2 cellular contexts compared by ENCODE assay signal in the genomic region with DNA sequence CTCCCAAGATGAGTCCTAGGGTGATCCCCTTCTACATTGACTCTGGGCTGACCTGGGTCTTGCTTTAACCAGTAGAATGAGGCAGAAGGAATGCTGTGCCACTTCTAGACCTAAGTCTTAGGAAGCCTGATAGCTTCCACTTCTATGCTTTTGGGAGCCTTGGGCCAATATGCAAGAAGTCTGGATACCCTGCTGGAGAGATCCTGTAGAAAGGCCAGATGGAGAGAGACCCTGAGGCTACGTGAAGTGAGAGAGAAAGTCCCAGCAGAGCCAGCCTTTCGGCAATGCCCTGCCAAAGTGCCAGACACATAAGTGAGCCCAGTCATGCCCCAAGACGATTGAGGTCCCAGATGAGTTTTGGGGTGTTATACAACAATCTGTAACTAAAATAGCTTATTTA.
TF ChIP-seq lines count a peak whose summit lies in the region.

No MANE protein-coding gene starts in this region.

TF ChIP-seq in GM23338, 12 proteins besides CTCF, POLR2A, EP300 and RAD21 (continued from another document):
- TF ChIP-seq, protein P1, sequence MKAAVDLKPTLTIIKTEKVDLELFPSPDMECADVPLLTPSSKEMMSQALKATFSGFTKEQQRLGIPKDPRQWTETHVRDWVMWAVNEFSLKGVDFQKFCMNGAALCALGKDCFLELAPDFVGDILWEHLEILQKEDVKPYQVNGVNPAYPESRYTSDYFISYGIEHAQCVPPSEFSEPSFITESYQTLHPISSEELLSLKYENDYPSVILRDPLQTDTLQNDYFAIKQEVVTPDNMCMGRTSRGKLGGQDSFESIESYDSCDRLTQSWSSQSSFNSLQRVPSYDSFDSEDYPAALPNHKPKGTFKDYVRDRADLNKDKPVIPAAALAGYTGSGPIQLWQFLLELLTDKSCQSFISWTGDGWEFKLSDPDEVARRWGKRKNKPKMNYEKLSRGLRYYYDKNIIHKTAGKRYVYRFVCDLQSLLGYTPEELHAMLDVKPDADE (IDR thresholded peaks at IDR 0.05): no peak
- no peak for TF ChIP-seq CREB1 (CRISPR knock-in tag; IDR thresholded peaks at IDR 0.05; ENCODE audit: low read depth)
- TF ChIP-seq, protein P2, sequence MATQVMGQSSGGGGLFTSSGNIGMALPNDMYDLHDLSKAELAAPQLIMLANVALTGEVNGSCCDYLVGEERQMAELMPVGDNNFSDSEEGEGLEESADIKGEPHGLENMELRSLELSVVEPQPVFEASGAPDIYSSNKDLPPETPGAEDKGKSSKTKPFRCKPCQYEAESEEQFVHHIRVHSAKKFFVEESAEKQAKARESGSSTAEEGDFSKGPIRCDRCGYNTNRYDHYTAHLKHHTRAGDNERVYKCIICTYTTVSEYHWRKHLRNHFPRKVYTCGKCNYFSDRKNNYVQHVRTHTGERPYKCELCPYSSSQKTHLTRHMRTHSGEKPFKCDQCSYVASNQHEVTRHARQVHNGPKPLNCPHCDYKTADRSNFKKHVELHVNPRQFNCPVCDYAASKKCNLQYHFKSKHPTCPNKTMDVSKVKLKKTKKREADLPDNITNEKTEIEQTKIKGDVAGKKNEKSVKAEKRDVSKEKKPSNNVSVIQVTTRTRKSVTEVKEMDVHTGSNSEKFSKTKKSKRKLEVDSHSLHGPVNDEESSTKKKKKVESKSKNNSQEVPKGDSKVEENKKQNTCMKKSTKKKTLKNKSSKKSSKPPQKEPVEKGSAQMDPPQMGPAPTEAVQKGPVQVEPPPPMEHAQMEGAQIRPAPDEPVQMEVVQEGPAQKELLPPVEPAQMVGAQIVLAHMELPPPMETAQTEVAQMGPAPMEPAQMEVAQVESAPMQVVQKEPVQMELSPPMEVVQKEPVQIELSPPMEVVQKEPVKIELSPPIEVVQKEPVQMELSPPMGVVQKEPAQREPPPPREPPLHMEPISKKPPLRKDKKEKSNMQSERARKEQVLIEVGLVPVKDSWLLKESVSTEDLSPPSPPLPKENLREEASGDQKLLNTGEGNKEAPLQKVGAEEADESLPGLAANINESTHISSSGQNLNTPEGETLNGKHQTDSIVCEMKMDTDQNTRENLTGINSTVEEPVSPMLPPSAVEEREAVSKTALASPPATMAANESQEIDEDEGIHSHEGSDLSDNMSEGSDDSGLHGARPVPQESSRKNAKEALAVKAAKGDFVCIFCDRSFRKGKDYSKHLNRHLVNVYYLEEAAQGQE (IDR thresholded peaks at IDR 0.05; ENCODE audit: unreplicated experiment): no peak
- no peak for TF ChIP-seq NANOG (IDR thresholded peaks at IDR 0.05; ENCODE audit: borderline replicate concordance)
- no peak for TF ChIP-seq POLR2AphosphoS5 (IDR thresholded peaks at IDR 0.05; ENCODE audit: low read depth)
- TF ChIP-seq ZNF114 (CRISPR knock-in tag; IDR thresholded peaks at IDR 0.05): no peak
- TF ChIP-seq ZNF331 (CRISPR knock-in tag; IDR thresholded peaks at IDR 0.05; ENCODE audit: low read depth): no peak
- TF ChIP-seq JUNB (IDR thresholded peaks at IDR 0.05; ENCODE audit: unreplicated experiment): no peak
- TF ChIP-seq STAT1 (IDR thresholded peaks at IDR 0.05; ENCODE audit: unreplicated experiment): no peak

TF ChIP-seq in GM12878, 131 proteins besides CTCF, POLR2A, EP300 and RAD21 (continued from another document):
- TF ChIP-seq, protein P3, sequence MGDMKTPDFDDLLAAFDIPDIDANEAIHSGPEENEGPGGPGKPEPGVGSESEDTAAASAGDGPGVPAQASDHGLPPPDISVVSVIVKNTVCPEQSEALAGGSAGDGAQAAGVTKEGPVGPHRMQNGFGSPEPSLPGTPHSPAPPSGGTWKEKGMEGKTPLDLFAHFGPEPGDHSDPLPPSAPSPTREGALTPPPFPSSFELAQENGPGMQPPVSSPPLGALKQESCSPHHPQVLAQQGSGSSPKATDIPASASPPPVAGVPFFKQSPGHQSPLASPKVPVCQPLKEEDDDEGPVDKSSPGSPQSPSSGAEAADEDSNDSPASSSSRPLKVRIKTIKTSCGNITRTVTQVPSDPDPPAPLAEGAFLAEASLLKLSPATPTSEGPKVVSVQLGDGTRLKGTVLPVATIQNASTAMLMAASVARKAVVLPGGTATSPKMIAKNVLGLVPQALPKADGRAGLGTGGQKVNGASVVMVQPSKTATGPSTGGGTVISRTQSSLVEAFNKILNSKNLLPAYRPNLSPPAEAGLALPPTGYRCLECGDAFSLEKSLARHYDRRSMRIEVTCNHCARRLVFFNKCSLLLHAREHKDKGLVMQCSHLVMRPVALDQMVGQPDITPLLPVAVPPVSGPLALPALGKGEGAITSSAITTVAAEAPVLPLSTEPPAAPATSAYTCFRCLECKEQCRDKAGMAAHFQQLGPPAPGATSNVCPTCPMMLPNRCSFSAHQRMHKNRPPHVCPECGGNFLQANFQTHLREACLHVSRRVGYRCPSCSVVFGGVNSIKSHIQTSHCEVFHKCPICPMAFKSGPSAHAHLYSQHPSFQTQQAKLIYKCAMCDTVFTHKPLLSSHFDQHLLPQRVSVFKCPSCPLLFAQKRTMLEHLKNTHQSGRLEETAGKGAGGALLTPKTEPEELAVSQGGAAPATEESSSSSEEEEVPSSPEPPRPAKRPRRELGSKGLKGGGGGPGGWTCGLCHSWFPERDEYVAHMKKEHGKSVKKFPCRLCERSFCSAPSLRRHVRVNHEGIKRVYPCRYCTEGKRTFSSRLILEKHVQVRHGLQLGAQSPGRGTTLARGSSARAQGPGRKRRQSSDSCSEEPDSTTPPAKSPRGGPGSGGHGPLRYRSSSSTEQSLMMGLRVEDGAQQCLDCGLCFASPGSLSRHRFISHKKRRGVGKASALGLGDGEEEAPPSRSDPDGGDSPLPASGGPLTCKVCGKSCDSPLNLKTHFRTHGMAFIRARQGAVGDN (IDR thresholded peaks at IDR 0.05): no peak
- TF ChIP-seq MEF2B (IDR thresholded peaks at IDR 0.05; ENCODE audit: partially characterized antibody, poor library complexity, severe bottlenecking): no peak
TF ChIP-seq in GM12878: peak in this region for 0.
